17 cellular contexts compared by ENCODE assay signal in the genomic region with DNA sequence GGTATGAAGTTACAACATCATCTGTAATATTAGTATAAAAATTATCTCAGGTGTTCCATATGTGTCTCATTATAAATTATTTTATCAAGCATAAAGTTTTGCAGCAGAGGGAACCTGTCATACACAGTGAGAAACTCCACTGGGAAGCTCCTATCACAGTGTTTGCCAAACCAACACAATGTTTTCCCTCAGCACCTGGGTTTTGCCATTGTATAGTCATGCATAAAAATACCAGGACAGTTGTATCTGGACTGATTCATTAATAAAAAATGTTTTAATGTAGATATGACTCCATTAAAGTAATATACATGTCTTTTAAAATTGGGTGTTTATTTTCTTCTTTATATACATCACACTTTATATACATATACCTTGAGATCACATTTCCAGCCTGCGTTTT.
"Had no signal": no experiment of that assay in that cellular context is flagged by ENCODE, and none has a peak within 500 bp of the region (broad histone marks: within the 10 kb centered on the region; RNA-seq: fewer than 3 reads in every experiment).

No MANE protein-coding gene starts in this region.

- H3K9me3 ChIP-seq: esophagus muscularis mucosa, prostate gland, right lobe of liver had no signal

- H3K27ac Mint-ChIP-seq: activated B cell treated with CpG ODN at 0.5 μM for 24 hours; activated CD4-positive, alpha-beta T cell treated with anti-CD3 and anti-CD28 coated beads, Interleukin-2, amount 10 ng/mL, durations not matched to agents 24 days and 14 days; activated CD8-positive, alpha-beta T cell treated with anti-CD3 and anti-CD28 coated beads, Interleukin-2, amount 10 ng/mL, durations not matched to agents 7 days and 5 days; activated naive CD4-positive, alpha-beta T cell treated with anti-CD3 and anti-CD28 coated beads, Interleukin-2, amount 50 U/mL, for 72 hours; stimulated activated naive CD8-positive, alpha-beta T cell treated with anti-CD3 and anti-CD28 coated beads, Interleukin-15, amount 100 ng/mL, for 72 hours; type B pancreatic cell had no signal

- H3K4me1 Mint-ChIP-seq: activated B cell treated with CpG ODN at 0.5 μM for 24 hours; activated CD4-positive, alpha-beta T cell treated with anti-CD3 and anti-CD28 coated beads, Interleukin-2, amount 10 ng/mL, durations not matched to agents 24 days and 14 days; neural crest cell; stimulated activated naive CD8-positive, alpha-beta T cell treated with anti-CD3 and anti-CD28 coated beads, Interleukin-15, amount 100 ng/mL, for 72 hours had no signal

- H3K9me3 Mint-ChIP-seq: activated CD4-positive, alpha-beta T cell treated with anti-CD3 and anti-CD28 coated beads, Interleukin-2, amount 10 ng/mL, durations not matched to agents 24 days and 14 days; endodermal cell; neural crest cell had no signal

- H3K4me3 ChIP-seq: esophagus muscularis mucosa, prostate gland, right lobe of liver had no signal

- H3K36me3 Mint-ChIP-seq: type B pancreatic cell had no signal

- H3K27me3 Mint-ChIP-seq: activated B cell treated with CpG ODN at 0.5 μM for 24 hours; activated CD4-positive, alpha-beta T cell treated with anti-CD3 and anti-CD28 coated beads, Interleukin-2, amount 10 ng/mL, durations not matched to agents 24 days and 14 days; stimulated activated naive CD8-positive, alpha-beta T cell treated with anti-CD3 and anti-CD28 coated beads, Interleukin-15, amount 100 ng/mL, for 72 hours; type B pancreatic cell had no signal

- H3K27me3 ChIP-seq: esophagus muscularis mucosa, right lobe of liver had no signal

- DNase-seq: activated B cell treated with CpG ODN at 0.5 μM for 24 hours; activated CD4-positive, alpha-beta T cell treated with anti-CD3 and anti-CD28 coated beads, Interleukin-2, amount 10 ng/mL, durations not matched to agents 24 days and 14 days; activated CD8-positive, alpha-beta memory T cell treated with anti-CD3 and anti-CD28 coated beads, Interleukin-2, amount 50 U/mL, for 4 hours; activated CD8-positive, alpha-beta T cell treated with anti-CD3 and anti-CD28 coated beads, Interleukin-2, amount 10 ng/mL, durations not matched to agents 7 days and 5 days; activated gamma-delta T cell; activated T-cell treated with anti-CD3 and anti-CD28 coated beads, Interleukin-2, amount 50 U/mL, for 48 hours; amniotic stem cell; endodermal cell; glutamatergic neuron; midbrain; right lobe of liver; stimulated activated naive CD8-positive, alpha-beta T cell treated with anti-CD3 and anti-CD28 coated beads, Interleukin-15, amount 100 ng/mL, for 72 hours had no signal

- H3K4me3 Mint-ChIP-seq: activated B cell treated with CpG ODN at 0.5 μM for 24 hours; activated CD4-positive, alpha-beta T cell treated with anti-CD3 and anti-CD28 coated beads, Interleukin-2, amount 10 ng/mL, durations not matched to agents 24 days and 14 days; activated CD8-positive, alpha-beta T cell treated with anti-CD3 and anti-CD28 coated beads, Interleukin-2, amount 10 ng/mL, durations not matched to agents 7 days and 5 days; endodermal cell; neural crest cell; stimulated activated naive CD8-positive, alpha-beta T cell treated with anti-CD3 and anti-CD28 coated beads, Interleukin-15, amount 100 ng/mL, for 72 hours; type B pancreatic cell had no signal

- H3K27ac ChIP-seq: esophagus muscularis mucosa, prostate gland, right lobe of liver had no signal

- H3K36me3 ChIP-seq: prostate gland, right lobe of liver had no signal

- H3K4me1 ChIP-seq: esophagus muscularis mucosa, prostate gland, right lobe of liver had no signal
